In genomic region chr6:169990095-169991030, GRCh38 we compare ENCODE assay signal across 8 cellular contexts.
DNase-seq lines count a peak whose midpoint lies in the region; ATAC-seq and TF ChIP-seq lines count a peak whose summit lies in the region.

No MANE protein-coding gene starts in this region.

- no peaks in the 10 kb centered on the region for H4K20me1 ChIP-seq in DOHH2 (ENCODE audit: control insufficient read depth, insufficient read depth, low read depth, low read length)

- peak; percentile 34 to 36 for DNase-seq in activated CD4-positive, alpha-beta T cell treated with anti-CD3 and anti-CD28 coated beads, Interleukin-2, amount 50 U/mL, for 4 hours
- DNase-seq in left lobe of liver (ENCODE audit: low spot score): peak; percentile 40
- DNase-seq in G401 (ENCODE audit: low spot score): no peak
- DNase-seq in occipital lobe (lab: John Stamatoyannopoulos, UW): no peak

- H3K4me1 ChIP-seq in DOHH2 (ENCODE audit: control insufficient read depth, low read length): peaks cover 36% of the 10 kb centered on the region

- peak overlapping the region; percentile 70 for H3K4me3 Mint-ChIP-seq in stimulated activated naive CD8-positive, alpha-beta T cell treated with anti-CD3 and anti-CD28 coated beads, Interleukin-15, Interleukin-2, amounts not matched to agents 100 ng/mL and 50 ng/mL, for 24 hours

- no peaks in the 10 kb centered on the region for H3K36me3 Mint-ChIP-seq in stimulated activated naive CD8-positive, alpha-beta T cell treated with anti-CD3 and anti-CD28 coated beads, Interleukin-15, Interleukin-2, amounts not matched to agents 100 ng/mL and 50 ng/mL, for 24 hours (ENCODE audit: low read depth)

- in situ Hi-C loops in G401 (cut with HindIII; ENCODE audit: low sequenced_read_pairs): no loop called here

- H3K4me2 ChIP-seq in DOHH2 (ENCODE audit: low read length): peak overlapping the region; percentile 72

- peak; percentile 46 for ATAC-seq in HG02981 (IDR thresholded peaks at IDR 0.05; ENCODE audit: unreplicated experiment)
- peak; percentile 61 for ATAC-seq in left lobe of liver
- no peak for ATAC-seq in HG02571 (IDR thresholded peaks at IDR 0.05; ENCODE audit: unreplicated experiment)

- no peaks in the 10 kb centered on the region for H3K9me2 ChIP-seq in DOHH2 (replicated peaks; ENCODE audit: control insufficient read depth, low read length)

- H3K27ac ChIP-seq in DOHH2 (ENCODE audit: low read depth, low read length): peak overlapping the region; percentile 55

- peak; percentile 50 for TF ChIP-seq CTCF in DOHH2 (IDR thresholded peaks at IDR 0.05; ENCODE audit: low read depth, low read length, poor library complexity, severe bottlenecking)

- H3K4me3 ChIP-seq in DOHH2 (ENCODE audit: low read length): peak overlapping the region; percentile 57

- peak overlapping the region; percentile 53 for H3K27ac Mint-ChIP-seq in stimulated activated naive CD8-positive, alpha-beta T cell treated with anti-CD3 and anti-CD28 coated beads, Interleukin-15, Interleukin-2, amounts not matched to agents 100 ng/mL and 50 ng/mL, for 24 hours

- H3K9me3 ChIP-seq in DOHH2 (ENCODE audit: control insufficient read depth, insufficient read depth, low read length): no peaks in the 10 kb centered on the region

- H3K4me1 Mint-ChIP-seq in stimulated activated naive CD8-positive, alpha-beta T cell treated with anti-CD3 and anti-CD28 coated beads, Interleukin-15, Interleukin-2, amounts not matched to agents 100 ng/mL and 50 ng/mL, for 24 hours (ENCODE audit: low read depth): peaks cover 28% of the 10 kb centered on the region

- no peaks in the 10 kb centered on the region for H3F3A ChIP-seq in DOHH2 (ENCODE audit: control insufficient read depth, insufficient read depth)

- H3K27me3 Mint-ChIP-seq in stimulated activated naive CD8-positive, alpha-beta T cell treated with anti-CD3 and anti-CD28 coated beads, Interleukin-15, Interleukin-2, amounts not matched to agents 100 ng/mL and 50 ng/mL, for 24 hours: no peaks in the 10 kb centered on the region

- H3K79me2 ChIP-seq in DOHH2 (ENCODE audit: control insufficient read depth, low read length): no peaks in the 10 kb centered on the region

- H3K9me3 Mint-ChIP-seq in stimulated activated naive CD8-positive, alpha-beta T cell treated with anti-CD3 and anti-CD28 coated beads, Interleukin-15, Interleukin-2, amounts not matched to agents 100 ng/mL and 50 ng/mL, for 24 hours: no peaks in the 10 kb centered on the region

- H3K27me3 ChIP-seq in DOHH2 (ENCODE audit: control insufficient read depth, low read length): no peaks in the 10 kb centered on the region

- H3K36me3 ChIP-seq in DOHH2 (ENCODE audit: control insufficient read depth, low read length): no peaks in the 10 kb centered on the region

Comparison
In these comparisons a context has a peak if more than half of its experiments do, and no peak if none do; other contexts are left out.
1. DNase-seq: peak in activated CD4-positive, alpha-beta T cell treated with anti-CD3 and anti-CD28 coated beads, Interleukin-2, amount 50 U/mL, for 4 hours (2 of 2) and left lobe of liver (single experiment); none in G401 (single experiment) and occipital lobe (single experiment).